ENCODE assay signal across 28 cellular contexts in genomic region chr7:45582136-45582742, GRCh38. TPM values are rescaled to one million over a fixed set of nuclear protein-coding genes. Genes with fewer than 3 reads are reported as not detected.
A peak's percentile ranks its signal among the peaks of the same experiment; 100 is the strongest.
DNase-seq lines count a peak whose midpoint lies in the region; ATAC-seq and TF ChIP-seq lines count a peak whose summit lies in the region.
"Had no signal": no experiment of that assay in that cellular context is flagged by ENCODE, and none has a peak within 500 bp of the region (broad histone marks: within the 10 kb centered on the region; RNA-seq: fewer than 3 reads in every experiment).

No MANE protein-coding gene starts in this region.

- intact Hi-C loops in body of pancreas (cut with DNase I) = no loop called here
- intact Hi-C loops in sigmoid colon (cut with DNase I) = no loop called here

- 38 to 41% methylated on average over 2 to 5 of the region's 5 CpGs for WGBS in body of pancreas, 2 donors
- 70 to 79% methylated on average over 5 of the region's 5 CpGs for WGBS in sigmoid colon, 2 donors

- TF ChIP-seq POLR2A in body of pancreas (IDR thresholded peaks at IDR 0.05) (no peak), sigmoid colon (IDR thresholded peaks at IDR 0.05) (no peak), Peyer's patch (IDR thresholded peaks at IDR 0.05) (no peak)

- H3K9me3 ChIP-seq in body of pancreas (no peaks in the 10 kb centered on the region), sigmoid colon (no peaks in the 10 kb centered on the region), Peyer's patch (no peaks in the 10 kb centered on the region)
- H3K9me3 ChIP-seq: adrenal gland had no signal

- TF ChIP-seq CTCF in body of pancreas (IDR thresholded peaks at IDR 0.05) = no peak
- no peak for TF ChIP-seq CTCF in sigmoid colon (IDR thresholded peaks at IDR 0.05)
- TF ChIP-seq CTCF in Peyer's patch (IDR thresholded peaks at IDR 0.05) = no peak

- H3K27ac ChIP-seq in body of pancreas (no peak overlapping the region), sigmoid colon (no peak overlapping the region), Peyer's patch (no peak overlapping the region)
- H3K27ac ChIP-seq: adrenal gland, brain microvascular endothelial cell, VCaP had no signal

- H3K27me3 ChIP-seq in H7 (ENCODE audit: control insufficient read depth, insufficient read depth, low read length) (no peaks in the 10 kb centered on the region), body of pancreas (no peaks in the 10 kb centered on the region), sigmoid colon (peaks cover 0 to 27% (median 15%) of the 10 kb centered on the region in 3 donors), Peyer's patch (no peaks in the 10 kb centered on the region)
- H3K27me3 ChIP-seq: adrenal gland had no signal

- no peaks in the 10 kb centered on the region for H3K4me1 ChIP-seq in body of pancreas
- H3K4me1 ChIP-seq in sigmoid colon = no peaks in the 10 kb centered on the region
- no peaks in the 10 kb centered on the region for H3K4me1 ChIP-seq in Peyer's patch
- H3K4me1 ChIP-seq: adrenal gland had no signal

- no peak overlapping the region for H3K4me3 ChIP-seq in H7 (ENCODE audit: insufficient read depth, low read depth, low read length)
- no peak overlapping the region for H3K4me3 ChIP-seq in body of pancreas
- no peak overlapping the region for H3K4me3 ChIP-seq in sigmoid colon
- H3K4me3 ChIP-seq in Peyer's patch = no peak overlapping the region
- H3K4me3 ChIP-seq: adrenal gland had no signal

- H3K36me3 ChIP-seq in H7 (replicated peaks; ENCODE audit: control insufficient read depth, insufficient read depth, low read length) = no peaks in the 10 kb centered on the region; the same call in 1 of the 2 replicates
- no peaks in the 10 kb centered on the region for H3K36me3 ChIP-seq in body of pancreas (replicated peaks in 1 of 2; ENCODE audit: insufficient read depth in 1 of 2, low read depth in 2 of 2)
- no peaks in the 10 kb centered on the region for H3K36me3 ChIP-seq in sigmoid colon
- no peaks in the 10 kb centered on the region for H3K36me3 ChIP-seq in Peyer's patch
- H3K36me3 ChIP-seq: adrenal gland, brain microvascular endothelial cell had no signal

- ATAC-seq in body of pancreas = no peak
- ATAC-seq: left lobe of liver, PC-3 had no signal

- no peak for TF ChIP-seq EP300 in sigmoid colon (IDR thresholded peaks at IDR 0.05)

- peak; percentile 82 for DNase-seq in H7
- DNase-seq in body of pancreas = peak in 3 of 4 donors; percentile 32 to 66 (median 59)
- DNase-seq in islet precursor cell = peak; percentile 49
- DNase-seq in sigmoid colon = peak; percentile 37
- no peak for DNase-seq in NCI-H2029 treated with DMSO at 0.1 percent for 48 hours (lab: John Stamatoyannopoulos, UW)
- DNase-seq in Peyer's patch = no peak
- DNase-seq in stimulated activated CD8-positive, alpha-beta memory T cell treated with anti-CD3 and anti-CD28 coated beads, Interleukin-4, amount 100 ng/mL, for 48 hours = no peak
- DNase-seq: activated CD4-positive, alpha-beta T cell treated with anti-CD3 and anti-CD28 coated beads for 48 hours; activated naive CD4-positive, alpha-beta T cell treated with anti-CD3 and anti-CD28 coated beads for 36 hours; activated T-cell treated with anti-CD3 and anti-CD28 coated beads, Interleukin-2, amount 50 U/mL, for 48 hours; adrenal gland; brain microvascular endothelial cell; DMS79 treated with DMSO at 0.1 percent for 48 hours; effector CD4-positive, alpha-beta T cell; immature natural killer cell; Karpas-422; mesenchymal stem cell; NCI-H1694; NCI-H2171; NCI-H510A; occipital lobe; PC-3; SHP77; small intestine; stimulated activated CD4-positive, alpha-beta T cell treated with anti-CD3 and anti-CD28 coated beads, Interleukin-1b, Interleukin-23, amount 100 ng/mL, for 48 hours; trophoblast cell had no signal

RNA-seq across cellular contexts. Expression of gene ADCY1, which starts 8.1 kb away (rescaled TPM):
- total RNA-seq in H7 (2014; rRNA removed; shearing (Covaris generic)) = 5.6 and 8.1 TPM in 2 replicates
- 1 to 10 TPM; 6.2 to 7.6 TPM for total RNA-seq in body of pancreas
- total RNA-seq in sigmoid colon = under 1 TPM; 0.27 to 0.71 (median 0.61) TPM
- polyA plus RNA-seq in sigmoid colon = under 1 TPM; 0.23 to 0.60 (median 0.50) TPM
- total RNA-seq in Peyer's patch = 1 to 10 TPM in 1 of 4 donors, under 1 TPM in 3; under 0.01 to 1.5 (median 0.18) TPM
- polyA plus RNA-seq: immature natural killer cell had no signal

Comparison
In these comparisons a context has a peak if more than half of its experiments do, and no peak if none do; other contexts are left out.
1. DNase-seq: peak in H7 (single experiment), body of pancreas (3 of 4), islet precursor cell (single experiment) and sigmoid colon (single experiment); none in NCI-H2029 treated with DMSO at 0.1 percent for 48 hours (single experiment), Peyer's patch (0 of 3) and stimulated activated CD8-positive, alpha-beta memory T cell treated with anti-CD3 and anti-CD28 coated beads, Interleukin-4, amount 100 ng/mL, for 48 hours (single experiment).